In genomic region chr15:94186770-94187331, GRCh38 we compare ENCODE assay signal across 1 cellular context.
TF ChIP-seq lines count a peak whose summit lies in the region.

No MANE protein-coding gene starts in this region.

TF ChIP-seq in H1, 55 proteins besides CTCF, POLR2A, EP300 and RAD21 (continued from another document):
- TF ChIP-seq, protein P1, sequence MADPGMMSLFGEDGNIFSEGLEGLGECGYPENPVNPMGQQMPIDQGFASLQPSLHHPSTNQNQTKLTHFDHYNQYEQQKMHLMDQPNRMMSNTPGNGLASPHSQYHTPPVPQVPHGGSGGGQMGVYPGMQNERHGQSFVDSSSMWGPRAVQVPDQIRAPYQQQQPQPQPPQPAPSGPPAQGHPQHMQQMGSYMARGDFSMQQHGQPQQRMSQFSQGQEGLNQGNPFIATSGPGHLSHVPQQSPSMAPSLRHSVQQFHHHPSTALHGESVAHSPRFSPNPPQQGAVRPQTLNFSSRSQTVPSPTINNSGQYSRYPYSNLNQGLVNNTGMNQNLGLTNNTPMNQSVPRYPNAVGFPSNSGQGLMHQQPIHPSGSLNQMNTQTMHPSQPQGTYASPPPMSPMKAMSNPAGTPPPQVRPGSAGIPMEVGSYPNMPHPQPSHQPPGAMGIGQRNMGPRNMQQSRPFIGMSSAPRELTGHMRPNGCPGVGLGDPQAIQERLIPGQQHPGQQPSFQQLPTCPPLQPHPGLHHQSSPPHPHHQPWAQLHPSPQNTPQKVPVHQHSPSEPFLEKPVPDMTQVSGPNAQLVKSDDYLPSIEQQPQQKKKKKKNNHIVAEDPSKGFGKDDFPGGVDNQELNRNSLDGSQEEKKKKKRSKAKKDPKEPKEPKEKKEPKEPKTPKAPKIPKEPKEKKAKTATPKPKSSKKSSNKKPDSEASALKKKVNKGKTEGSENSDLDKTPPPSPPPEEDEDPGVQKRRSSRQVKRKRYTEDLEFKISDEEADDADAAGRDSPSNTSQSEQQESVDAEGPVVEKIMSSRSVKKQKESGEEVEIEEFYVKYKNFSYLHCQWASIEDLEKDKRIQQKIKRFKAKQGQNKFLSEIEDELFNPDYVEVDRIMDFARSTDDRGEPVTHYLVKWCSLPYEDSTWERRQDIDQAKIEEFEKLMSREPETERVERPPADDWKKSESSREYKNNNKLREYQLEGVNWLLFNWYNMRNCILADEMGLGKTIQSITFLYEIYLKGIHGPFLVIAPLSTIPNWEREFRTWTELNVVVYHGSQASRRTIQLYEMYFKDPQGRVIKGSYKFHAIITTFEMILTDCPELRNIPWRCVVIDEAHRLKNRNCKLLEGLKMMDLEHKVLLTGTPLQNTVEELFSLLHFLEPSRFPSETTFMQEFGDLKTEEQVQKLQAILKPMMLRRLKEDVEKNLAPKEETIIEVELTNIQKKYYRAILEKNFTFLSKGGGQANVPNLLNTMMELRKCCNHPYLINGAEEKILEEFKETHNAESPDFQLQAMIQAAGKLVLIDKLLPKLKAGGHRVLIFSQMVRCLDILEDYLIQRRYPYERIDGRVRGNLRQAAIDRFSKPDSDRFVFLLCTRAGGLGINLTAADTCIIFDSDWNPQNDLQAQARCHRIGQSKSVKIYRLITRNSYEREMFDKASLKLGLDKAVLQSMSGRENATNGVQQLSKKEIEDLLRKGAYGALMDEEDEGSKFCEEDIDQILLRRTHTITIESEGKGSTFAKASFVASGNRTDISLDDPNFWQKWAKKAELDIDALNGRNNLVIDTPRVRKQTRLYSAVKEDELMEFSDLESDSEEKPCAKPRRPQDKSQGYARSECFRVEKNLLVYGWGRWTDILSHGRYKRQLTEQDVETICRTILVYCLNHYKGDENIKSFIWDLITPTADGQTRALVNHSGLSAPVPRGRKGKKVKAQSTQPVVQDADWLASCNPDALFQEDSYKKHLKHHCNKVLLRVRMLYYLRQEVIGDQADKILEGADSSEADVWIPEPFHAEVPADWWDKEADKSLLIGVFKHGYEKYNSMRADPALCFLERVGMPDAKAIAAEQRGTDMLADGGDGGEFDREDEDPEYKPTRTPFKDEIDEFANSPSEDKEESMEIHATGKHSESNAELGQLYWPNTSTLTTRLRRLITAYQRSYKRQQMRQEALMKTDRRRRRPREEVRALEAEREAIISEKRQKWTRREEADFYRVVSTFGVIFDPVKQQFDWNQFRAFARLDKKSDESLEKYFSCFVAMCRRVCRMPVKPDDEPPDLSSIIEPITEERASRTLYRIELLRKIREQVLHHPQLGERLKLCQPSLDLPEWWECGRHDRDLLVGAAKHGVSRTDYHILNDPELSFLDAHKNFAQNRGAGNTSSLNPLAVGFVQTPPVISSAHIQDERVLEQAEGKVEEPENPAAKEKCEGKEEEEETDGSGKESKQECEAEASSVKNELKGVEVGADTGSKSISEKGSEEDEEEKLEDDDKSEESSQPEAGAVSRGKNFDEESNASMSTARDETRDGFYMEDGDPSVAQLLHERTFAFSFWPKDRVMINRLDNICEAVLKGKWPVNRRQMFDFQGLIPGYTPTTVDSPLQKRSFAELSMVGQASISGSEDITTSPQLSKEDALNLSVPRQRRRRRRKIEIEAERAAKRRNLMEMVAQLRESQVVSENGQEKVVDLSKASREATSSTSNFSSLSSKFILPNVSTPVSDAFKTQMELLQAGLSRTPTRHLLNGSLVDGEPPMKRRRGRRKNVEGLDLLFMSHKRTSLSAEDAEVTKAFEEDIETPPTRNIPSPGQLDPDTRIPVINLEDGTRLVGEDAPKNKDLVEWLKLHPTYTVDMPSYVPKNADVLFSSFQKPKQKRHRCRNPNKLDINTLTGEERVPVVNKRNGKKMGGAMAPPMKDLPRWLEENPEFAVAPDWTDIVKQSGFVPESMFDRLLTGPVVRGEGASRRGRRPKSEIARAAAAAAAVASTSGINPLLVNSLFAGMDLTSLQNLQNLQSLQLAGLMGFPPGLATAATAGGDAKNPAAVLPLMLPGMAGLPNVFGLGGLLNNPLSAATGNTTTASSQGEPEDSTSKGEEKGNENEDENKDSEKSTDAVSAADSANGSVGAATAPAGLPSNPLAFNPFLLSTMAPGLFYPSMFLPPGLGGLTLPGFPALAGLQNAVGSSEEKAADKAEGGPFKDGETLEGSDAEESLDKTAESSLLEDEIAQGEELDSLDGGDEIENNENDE (IDR thresholded peaks at IDR 0.05; ENCODE audit: insufficient replicate concordance, low read length): no peak
- TF ChIP-seq POLR2AphosphoS5 (IDR thresholded peaks at IDR 0.05; ENCODE audit: low read depth, low read length) (no peak), EZH2 (IDR thresholded peaks at IDR 0.05; ENCODE audit: low read depth, low read length, severe bottlenecking) (no peak)
